ENCODE assay signal across 9 cellular contexts in genomic region chr11:71977743-71978418, GRCh38. TPM values are rescaled to one million over a fixed set of nuclear protein-coding genes. Genes with fewer than 3 reads are reported as not detected.
A peak's percentile ranks its signal among the peaks of the same experiment; 100 is the strongest.
DNase-seq lines count a peak whose midpoint lies in the region; ATAC-seq, FAIRE-seq and TF ChIP-seq lines count a peak whose summit lies in the region.
"Had no signal": no experiment of that assay in that cellular context is flagged by ENCODE, and none has a peak within 500 bp of the region (broad histone marks: within the 10 kb centered on the region; RNA-seq: fewer than 3 reads in every experiment).

No MANE protein-coding gene starts in this region.

- H3F3A ChIP-seq in MM.1S (ENCODE audit: insufficient read depth, low read length): no peaks in the 10 kb centered on the region; the same call in 1 of the 2 replicates

- TF ChIP-seq CTCF in MM.1S (IDR thresholded peaks at IDR 0.05; ENCODE audit: low read length): peak; percentile 79

- no peak overlapping the region for H2AFZ ChIP-seq in MM.1S (ENCODE audit: low read length)

- no peak overlapping the region for H3K4me3 ChIP-seq in MM.1S (ENCODE audit: low read length)

- no peaks in the 10 kb centered on the region for H3K4me1 ChIP-seq in MM.1S (ENCODE audit: low read length)

- 0 out of 2 replicates have a peak, but pooled peaks cover 3% of the 10 kb centered on the region for H3K79me2 ChIP-seq in MM.1S (ENCODE audit: low read length)

- ATAC-seq in left lobe of liver: peak; percentile 91
- ATAC-seq in GM18867 (IDR thresholded peaks at IDR 0.05; ENCODE audit: unreplicated experiment): no peak

- no peaks in the 10 kb centered on the region for H3K9me3 ChIP-seq in MM.1S (replicated peaks; ENCODE audit: insufficient read depth, low read length)

- no peaks in the 10 kb centered on the region for H3K9me2 ChIP-seq in MM.1S (replicated peaks; ENCODE audit: insufficient read depth, low read length)

- H3K4me2 ChIP-seq in MM.1S (ENCODE audit: low read depth, low read length): no peak overlapping the region

- DNase-seq in NCI-H345 (lab: John Stamatoyannopoulos, UW) (peak; percentile 20), NCI-H345 treated with DMSO at 0.1 percent for 48 hours (lab: John Stamatoyannopoulos, UW; ENCODE audit: unreplicated experiment) (no peak), MM.1S (peak; percentile 57), cerebellar cortex (ENCODE audit: low spot score) (peak; percentile 75), left lobe of liver (ENCODE audit: low spot score) (peak; percentile 52)
- DNase-seq in stimulated activated CD8-positive, alpha-beta memory T cell treated with anti-CD3 and anti-CD28 coated beads, Interleukin-4, amount 100 ng/mL, for 24 hours (ENCODE audit: low read depth): peak; percentile 15

- H4K20me1 ChIP-seq in MM.1S (ENCODE audit: insufficient read depth, low read length): no peaks in the 10 kb centered on the region

- FAIRE-seq in TTC549 (lab: Jason Lieb, UNC): peak; percentile 36

- no peak overlapping the region for H3K27ac ChIP-seq in MM.1S (ENCODE audit: low read length)
- H3K27ac ChIP-seq: epithelial cell of prostate had no signal

- no peak overlapping the region for H3K9ac ChIP-seq in MM.1S (ENCODE audit: low read length)

- H3K36me3 ChIP-seq in MM.1S (replicated peaks; ENCODE audit: insufficient read depth, low read length): no peaks in the 10 kb centered on the region

- no peaks in the 10 kb centered on the region for H3K27me3 ChIP-seq in MM.1S (replicated peaks; ENCODE audit: insufficient read depth, low read length)

RNA-seq across cellular contexts. Expression of gene IL18BP, which starts 20.8 kb away (rescaled TPM):
- total RNA-seq in left lobe of liver: 3.0 TPM

RNA-seq across cellular contexts. Expression of gene RNF121, which starts 49.0 kb away (rescaled TPM):
- total RNA-seq in left lobe of liver: 18.5 TPM

RNA-seq across cellular contexts. Expression of gene XNDC1N, which starts 49.5 kb away (rescaled TPM):
- 3.4 TPM for total RNA-seq in left lobe of liver
